ENCODE assay signal across 8 cellular contexts in the genomic region with DNA sequence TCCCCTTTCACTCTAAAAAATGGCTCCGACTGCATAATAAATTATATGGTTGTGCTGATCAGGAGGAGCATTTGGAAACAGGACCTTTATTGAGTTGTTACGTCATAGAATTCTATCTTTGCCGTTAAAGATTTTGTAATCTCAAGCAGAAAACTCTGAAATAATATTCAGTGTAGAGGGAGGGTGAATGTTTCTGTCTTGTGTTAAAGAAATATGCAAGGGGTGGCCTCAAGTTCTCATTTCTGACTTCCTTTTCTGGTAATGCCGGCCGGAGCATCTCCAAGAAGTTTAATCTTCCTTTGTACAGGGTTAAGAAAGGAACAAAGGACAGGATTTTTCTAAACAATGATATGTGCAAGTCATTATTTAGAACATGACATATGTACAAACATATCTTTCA.
DNase-seq lines count a peak whose midpoint lies in the region; ATAC-seq and TF ChIP-seq lines count a peak whose summit lies in the region.

No MANE protein-coding gene starts in this region.

- H3K27me3 Mint-ChIP-seq in activated CD4-positive, alpha-beta memory T cell treated with anti-CD3 and anti-CD28 coated beads for 36 hours = no peaks in the 10 kb centered on the region

- H3K4me3 ChIP-seq in HL-60 (replicated peaks; ENCODE audit: insufficient read depth, low read length) = no peak overlapping the region
- H3K4me3 ChIP-seq in SJSA1 = no peak overlapping the region
- H3K4me3 ChIP-seq in fibroblast of the aortic adventitia (ENCODE audit: low read depth, low read length) = no peak overlapping the region
- H3K4me3 ChIP-seq in spleen = peak overlapping the region in 1 of 8 donors; percentile 13

- TF ChIP-seq POLR2A in spleen (IDR thresholded peaks at IDR 0.05) = no peak

- no peaks in the 10 kb centered on the region for H3K9me3 Mint-ChIP-seq in activated CD4-positive, alpha-beta memory T cell treated with anti-CD3 and anti-CD28 coated beads for 36 hours

- H3K36me3 Mint-ChIP-seq in activated CD4-positive, alpha-beta memory T cell treated with anti-CD3 and anti-CD28 coated beads for 36 hours = no peaks in the 10 kb centered on the region

- peaks cover 34% of the 10 kb centered on the region for H3K4me1 Mint-ChIP-seq in activated CD4-positive, alpha-beta memory T cell treated with anti-CD3 and anti-CD28 coated beads for 36 hours (ENCODE audit: low read depth)

- POLR2A ChIA-PET in activated CD4-positive, alpha-beta memory T cell treated with anti-CD3 and anti-CD28 coated beads for 36 hours (lab: Charles Lee) = no interaction called here

- intact Hi-C loops in spleen (cut with DNase I; ENCODE audit: low total_unique reads) = loop anchor here (5.0 to 10.0 kb wide), 2 partner anchors 303 to 516 kb away; no protein-coding TSS in a partner anchor
- intact Hi-C loops in activated CD4-positive, alpha-beta memory T cell treated with anti-CD3 and anti-CD28 coated beads for 36 hours (cut with micrococcal nuclease) = loop anchor here (1.0 to 10.0 kb wide), 7 partner anchors 114 to 666 kb away; a partner anchor contains a TSS

- no peak for ATAC-seq in GM21367 (IDR thresholded peaks at IDR 0.05; ENCODE audit: unreplicated experiment)

- CTCF ChIA-PET in activated CD4-positive, alpha-beta memory T cell treated with anti-CD3 and anti-CD28 coated beads for 36 hours (lab: Charles Lee) = interaction anchor here (0.6 to 1.9 kb wide), 8 partner anchors 19 to 535 kb away, joined by 3 to 7 read pairs (median 3); no protein-coding TSS in a partner anchor

- no peak overlapping the region for H3K4me3 Mint-ChIP-seq in activated CD4-positive, alpha-beta memory T cell treated with anti-CD3 and anti-CD28 coated beads for 36 hours

- H3K36me3 ChIP-seq in SJSA1 (no peaks in the 10 kb centered on the region), spleen (no peaks in the 10 kb centered on the region)

- no peaks in the 10 kb centered on the region for H3K27me3 ChIP-seq in HL-60 (ENCODE audit: insufficient read depth, poor library complexity, severe bottlenecking)
- H3K27me3 ChIP-seq in SJSA1 (replicated peaks) = no peaks in the 10 kb centered on the region
- no peaks in the 10 kb centered on the region for H3K27me3 ChIP-seq in spleen (replicated peaks in 1 of 7)

- H3K27ac ChIP-seq in HL-60 (replicated peaks) (peak overlapping the region; percentile 91), SJSA1 (peak overlapping the region; percentile 90), spleen (peak overlapping the region in 6 of 8 donors; percentile 13 to 61 (median 41))

- 28 to 42% (median 35%) methylated on average over 5 of the region's 5 CpGs for WGBS in spleen, 5 donors

- H3K4me1 ChIP-seq in SJSA1 (replicated peaks) (peaks cover 78% of the 10 kb centered on the region), spleen (peaks cover 14 to 44% (median 32%) of the 10 kb centered on the region in 6 donors)

- H3K27ac Mint-ChIP-seq in activated CD4-positive, alpha-beta memory T cell treated with anti-CD3 and anti-CD28 coated beads for 36 hours = no peak overlapping the region

- no peaks in the 10 kb centered on the region for H3K9me3 ChIP-seq in SJSA1 (replicated peaks)
- H3K9me3 ChIP-seq in spleen = no peaks in the 10 kb centered on the region

- TF ChIP-seq CTCF in HL-60 (IDR thresholded peaks at IDR 0.05; ENCODE audit: insufficient read depth, low read length) (no peak), fibroblast of the aortic adventitia (IDR thresholded peaks at IDR 0.05; ENCODE audit: insufficient read depth, low read length) (no peak), spleen (IDR thresholded peaks at IDR 0.05 in 8 of 11, conservative IDR thresholded peaks at IDR 0.05 in 3 of 11) (no peak)

- peak; percentile 68 to 71 for DNase-seq in HL-60 (ENCODE audit: low read depth in 1 of 2, low spot score in 1 of 2)
- DNase-seq in SJSA1 (ENCODE audit: low read depth in 1 of 2, low spot score in 2 of 2) = peak in 1 of 2 experiments; percentile 46
- peak; percentile 84 for DNase-seq in fibroblast of the aortic adventitia (ENCODE audit: low read depth)
- no peak for DNase-seq in spleen
- DNase-seq in NCI-H187 treated with DMSO at 0.1 percent for 48 hours (lab: John Stamatoyannopoulos, UW) = no peak
- DNase-seq in activated CD4-positive, alpha-beta memory T cell treated with anti-CD3 and anti-CD28 coated beads for 36 hours = no peak
- no peak for DNase-seq in glomerular visceral epithelial cell (ENCODE audit: extremely low spot score)

Comparison
In these comparisons a context has a peak if more than half of its experiments do, and no peak if none do; other contexts are left out.
1. DNase-seq: peak in HL-60 (2 of 2) and fibroblast of the aortic adventitia (single experiment); none in spleen (single experiment), NCI-H187 treated with DMSO at 0.1 percent for 48 hours (single experiment), activated CD4-positive, alpha-beta memory T cell treated with anti-CD3 and anti-CD28 coated beads for 36 hours (single experiment) and glomerular visceral epithelial cell (single experiment).
2. H3K27ac ChIP-seq: peak in every context shown above with its lines; median percentile 91 in HL-60; 90 in SJSA1; 41 in spleen.